ENCODE assay signal across 21 cellular contexts in genomic region chr20:47810686-47811347, GRCh38. TPM values are rescaled to one million over a fixed set of nuclear protein-coding genes. Genes with fewer than 3 reads are reported as not detected.
DNase-seq lines count a peak whose midpoint lies in the region; ATAC-seq, FAIRE-seq and TF ChIP-seq lines count a peak whose summit lies in the region.
"Had no signal": no experiment of that assay in that cellular context is flagged by ENCODE, and none has a peak within 500 bp of the region (broad histone marks: within the 10 kb centered on the region; RNA-seq: fewer than 3 reads in every experiment).

No MANE protein-coding gene starts in this region.

- no peak overlapping the region for H3K4me3 Mint-ChIP-seq in chondrocyte (ENCODE audit: unreplicated experiment)
- H3K4me3 Mint-ChIP-seq: CD4-positive, CD25-positive, alpha-beta regulatory T cell; H9; HFFc6 had no signal

- no peak for FAIRE-seq in D721Med (lab: Jason Lieb, UNC)
- FAIRE-seq: HepG2, K562 had no signal

- peaks cover 7% of the 10 kb centered on the region for H3K4me1 Mint-ChIP-seq in chondrocyte (ENCODE audit: low read depth)
- H3K4me1 Mint-ChIP-seq: CD4-positive, CD25-positive, alpha-beta regulatory T cell had no signal

- intact Hi-C loops in sciatic nerve (cut with DNase I): no loop called here

- H3K27ac Mint-ChIP-seq in chondrocyte (ENCODE audit: unreplicated experiment): no peak overlapping the region
- H3K27ac Mint-ChIP-seq: CD4-positive, CD25-positive, alpha-beta regulatory T cell; H9; HFFc6 had no signal

- ATAC-seq in sciatic nerve (no peak), GM18870 (IDR thresholded peaks at IDR 0.05; ENCODE audit: unreplicated experiment) (no peak), HG02870 (IDR thresholded peaks at IDR 0.05; ENCODE audit: unreplicated experiment) (no peak)
- ATAC-seq: HepG2, K562 had no signal

- H3K9me3 Mint-ChIP-seq in chondrocyte (ENCODE audit: low read depth): peaks cover 10% of the 10 kb centered on the region
- H3K9me3 Mint-ChIP-seq: HFFc6 had no signal

- H3K27me3 Mint-ChIP-seq in chondrocyte (ENCODE audit: low read depth): peaks cover 57% of the 10 kb centered on the region

- H3K36me3 Mint-ChIP-seq in chondrocyte (ENCODE audit: low read depth): peaks cover 5% of the 10 kb centered on the region
- H3K36me3 Mint-ChIP-seq: CD4-positive, CD25-positive, alpha-beta regulatory T cell had no signal

- DNase-seq in D721Med (ENCODE audit: insufficient read length, low spot score) (peak; percentile 28), NCI-H82 treated with DMSO at 0.1 percent for 48 hours (lab: John Stamatoyannopoulos, UW; ENCODE audit: unreplicated experiment) (peak; percentile 31), chondrocyte (ENCODE audit: low spot score) (peak; percentile 34), sciatic nerve (ENCODE audit: low spot score) (peak; percentile 28), CD1c-positive myeloid dendritic cell (ENCODE audit: extremely low spot score) (no peak)
- DNase-seq: BE2C; CD4-positive, CD25-positive, alpha-beta regulatory T cell; DMS 273 treated with DMSO at 0.1 percent for 48 hours; H9; HFFc6; NCI-H1092 treated with DMSO at 0.1 percent for 48 hours; NCI-H2081 treated with DMSO at 0.1 percent for 48 hours; NCI-H2171 treated with DMSO at 0.1 percent for 48 hours; NCI-H524 treated with DMSO at 0.1 percent for 48 hours; OCI-M1; SIG-M5; SK-N-SH had no signal

- TF ChIP-seq CTCF in D721Med (IDR thresholded peaks at IDR 0.05; ENCODE audit: insufficient read depth, missing control alignments): no peak
- TF ChIP-seq CTCF in chondrocyte (IDR thresholded peaks at IDR 0.05): no peak

RNA-seq across cellular contexts. Expression of gene SULF2, which starts 25.5 kb away (rescaled TPM):
- total RNA-seq in chondrocyte: 82.4 to 120 TPM (median 85.7 TPM) in 3 replicates
- 79.2 TPM for total RNA-seq in sciatic nerve
- total RNA-seq: CD4-positive, CD25-positive, alpha-beta regulatory T cell had no signal
